11 cellular contexts compared by ENCODE assay signal in the genomic region with DNA sequence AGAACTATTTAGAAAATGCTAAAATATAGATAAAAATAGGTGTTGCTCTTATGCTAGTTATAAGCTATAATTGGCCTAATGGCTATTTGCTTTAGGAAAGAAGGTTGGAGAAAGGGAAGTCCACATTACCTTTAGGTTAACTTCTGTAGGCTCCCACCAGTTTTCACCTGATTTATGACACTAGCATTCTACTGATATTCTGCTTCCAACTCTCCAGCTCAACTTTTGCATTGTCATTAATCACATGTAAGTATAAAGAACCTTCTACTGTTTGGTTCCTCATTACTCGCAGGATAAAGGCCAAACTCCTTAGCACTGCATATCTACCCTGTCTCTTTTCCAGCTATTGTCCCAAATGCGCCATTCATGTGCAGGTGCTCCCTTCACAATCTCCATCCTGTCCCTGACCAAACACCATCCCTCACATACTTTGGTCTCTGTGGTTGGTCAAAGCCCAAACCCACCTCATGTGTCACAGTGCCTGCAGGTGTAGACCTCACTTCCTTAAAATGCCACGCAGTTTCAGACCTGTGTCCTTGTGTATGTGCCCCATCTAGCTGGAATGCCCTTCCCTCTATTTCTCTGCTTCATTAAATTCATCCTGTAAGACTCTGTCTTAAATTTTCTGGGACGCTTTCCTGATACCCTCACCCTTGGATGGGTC. TPM values are rescaled to one million over a fixed set of nuclear protein-coding genes. Genes with fewer than 3 reads are reported as not detected.
A peak's percentile ranks its signal among the peaks of the same experiment; 100 is the strongest.
DNase-seq lines count a peak whose midpoint lies in the region; ATAC-seq and TF ChIP-seq lines count a peak whose summit lies in the region.
"Had no signal": no experiment of that assay in that cellular context is flagged by ENCODE, and none has a peak within 500 bp of the region (broad histone marks: within the 10 kb centered on the region; RNA-seq: fewer than 3 reads in every experiment).

No MANE protein-coding gene starts in this region.

- peak overlapping the region; percentile 76 for H3K4me2 ChIP-seq in BLaER1

- H3K9me3 ChIP-seq in BLaER1 = peaks cover 27% of the 10 kb centered on the region
- H3K9me3 ChIP-seq: Caco-2 had no signal

- CTCF ChIA-PET in T-cell (lab: Charles Lee) = interaction anchor here in 1 of 2 donors (0.7 to 1.5 kb wide), 3 partner anchors 9 to 40 kb away, joined by 3 to 6 read pairs (median 3); no protein-coding TSS in a partner anchor

- H3K27me3 ChIP-seq in BLaER1 = no peaks in the 10 kb centered on the region
- H3K27me3 ChIP-seq: brain microvascular endothelial cell had no signal

- TF ChIP-seq CTCF in GM12875 (IDR thresholded peaks at IDR 0.05; ENCODE audit: borderline replicate concordance, insufficient read depth, low read depth, low read length) = no peak
- no peak for TF ChIP-seq CTCF in fibroblast of villous mesenchyme (IDR thresholded peaks at IDR 0.05; ENCODE audit: insufficient read depth, low read depth, low read length)

- H3K4me3 ChIP-seq in BLaER1 = peak overlapping the region; percentile 100
- peak overlapping the region; percentile 56 for H3K4me3 ChIP-seq in GM12875 (ENCODE audit: low read depth, low read length)
- peak overlapping the region; percentile 86 for H3K4me3 ChIP-seq in fibroblast of villous mesenchyme (ENCODE audit: low read depth, low read length)

- ATAC-seq in T-cell (replicated peaks in 1 of 4) = no peak

- H3K27ac Mint-ChIP-seq in T-cell = peak overlapping the region; percentile 42 to 47

- POLR2A ChIA-PET in T-cell (lab: Charles Lee) = interaction anchor here (0.5 to 0.7 kb wide), 3 partner anchors 26 to 191 kb away, joined by 3 to 4 read pairs (median 3); no protein-coding TSS in a partner anchor

- H4K20me1 ChIP-seq in BLaER1 = peaks cover 62% of the 10 kb centered on the region

- peak overlapping the region; percentile 96 to 99 (median 98) for H3K4me3 Mint-ChIP-seq in T-cell

- DNase-seq in T-cell (no peak), fibroblast of villous mesenchyme (ENCODE audit: low read depth) (no peak), GM03348 (ENCODE audit: low spot score) (no peak), HuH-7 (ENCODE audit: low spot score) (no peak), NK-92 (lab: John Stamatoyannopoulos, UW; ENCODE audit: unreplicated experiment) (no peak), HPDE6-E6E7 (ENCODE audit: extremely low spot score) (no peak)
- DNase-seq: brain microvascular endothelial cell, Caco-2, occipital lobe had no signal

- peaks cover 73 to 75% (median 74%) of the 10 kb centered on the region in 3 donors for H3K4me1 Mint-ChIP-seq in T-cell

- H3K4me1 ChIP-seq in BLaER1 = peaks cover 48% of the 10 kb centered on the region

- peaks cover 4% of the 10 kb centered on the region for H3K36me3 Mint-ChIP-seq in T-cell

- H3K36me3 ChIP-seq in BLaER1 = peaks cover 30% of the 10 kb centered on the region
- H3K36me3 ChIP-seq: brain microvascular endothelial cell had no signal

- H3K27ac ChIP-seq in BLaER1 = no peak overlapping the region
- H3K27ac ChIP-seq: brain microvascular endothelial cell had no signal

- H3K9ac ChIP-seq in BLaER1 = peak overlapping the region; percentile 96; the same call in 1 of the 2 replicates

- H3K27me3 Mint-ChIP-seq in T-cell = no peaks in the 10 kb centered on the region

- H3K9me3 Mint-ChIP-seq in T-cell = no peaks in the 10 kb centered on the region

RNA-seq across cellular contexts. Expression of gene DDHD1, which starts 3.3 kb away (rescaled TPM):
- total RNA-seq in T-cell (10 to 100 TPM; 36.6 to 69.6 (median 45.4) TPM), fibroblast of villous mesenchyme (41.9 and 42.7 TPM in 2 replicates)
